Comparison of ENCODE assay signal across 8 cellular contexts in genomic region chr7:103989200-103989784, GRCh38. TPM values are rescaled to one million over a fixed set of nuclear protein-coding genes. Genes with fewer than 3 reads are reported as not detected.
A peak's percentile ranks its signal among the peaks of the same experiment; 100 is the strongest.
DNase-seq lines count a peak whose midpoint lies in the region; ATAC-seq, FAIRE-seq and TF ChIP-seq lines count a peak whose summit lies in the region.

Gene RELN, minus strand, starts transcription at chr7:103989658. Its CDS starts 302 bp downstream, at chr7:103989356.

- H3K27ac ChIP-seq in mesodermal cell (ENCODE audit: low read depth, low read length, severe bottlenecking) (no peak within 1 kb of the TSS), vagina (no peak within 1 kb of the TSS)

- H3K4me3 ChIP-seq in mesodermal cell (ENCODE audit: extremely low read depth, insufficient read depth, low read length, poor library complexity, severe bottlenecking) (peak within 1 kb of the TSS; percentile 39), vagina (peak within 1 kb of the TSS; percentile 44 to 46)

- peaks cover 61% of the 10 kb centered on the region for H3K27me3 Mint-ChIP-seq in activated T-cell treated with anti-CD3 and anti-CD28 coated beads, Interleukin-2, amount 50 U/mL, for 24 hours

- intact Hi-C loops in vagina (cut with DNase I), result no loop called here

- H3K4me3 Mint-ChIP-seq in activated T-cell treated with anti-CD3 and anti-CD28 coated beads, Interleukin-2, amount 50 U/mL, for 24 hours, result peak within 1 kb of the TSS; percentile 52

- TF ChIP-seq CTCF in vagina (IDR thresholded peaks at IDR 0.05), result no peak
- TF ChIP-seq CTCF in D721Med (IDR thresholded peaks at IDR 0.05; ENCODE audit: insufficient read depth, missing control alignments), result no peak

- peaks cover 14% of the 10 kb centered on the region for H3K4me1 Mint-ChIP-seq in activated T-cell treated with anti-CD3 and anti-CD28 coated beads, Interleukin-2, amount 50 U/mL, for 24 hours (ENCODE audit: low read depth)

- no peaks in the 10 kb centered on the region for H3K9me3 Mint-ChIP-seq in activated T-cell treated with anti-CD3 and anti-CD28 coated beads, Interleukin-2, amount 50 U/mL, for 24 hours

- H3K36me3 Mint-ChIP-seq in activated T-cell treated with anti-CD3 and anti-CD28 coated beads, Interleukin-2, amount 50 U/mL, for 24 hours (ENCODE audit: low read depth), result no peaks in the 10 kb centered on the region

- H3K36me3 ChIP-seq in mesodermal cell (ENCODE audit: control insufficient read depth, insufficient read depth, low read length) (no peaks in the 10 kb centered on the region), vagina (no peaks in the 10 kb centered on the region)

- no peak for ATAC-seq in GM19328 (IDR thresholded peaks at IDR 0.05; ENCODE audit: unreplicated experiment)

- FAIRE-seq in D721Med (lab: Jason Lieb, UNC), result no peak

- peak; percentile 34 for DNase-seq in activated T-cell treated with anti-CD3 and anti-CD28 coated beads, Interleukin-2, amount 50 U/mL, for 24 hours
- DNase-seq in activated T-cell treated with anti-CD3 and anti-CD28 coated beads for 4 hours (no peak), NCI-H345 (lab: John Stamatoyannopoulos, UW) (peak; percentile 79), dermis blood vessel endothelial cell (peak; percentile 64), vagina (ENCODE audit: extremely low spot score in 2 of 2) (no peak), D721Med (ENCODE audit: insufficient read length, low spot score) (no peak)

- H3K4me1 ChIP-seq in mesodermal cell (ENCODE audit: control insufficient read depth, insufficient read depth, low read length, poor library complexity, severe bottlenecking) (peaks cover 6% of the 10 kb centered on the region), vagina (peaks cover 10% of the 10 kb centered on the region)

- H3K27me3 ChIP-seq in vagina, result no peaks in the 10 kb centered on the region

- WGBS in mesodermal cell (ENCODE audit: insufficient coverage in 2 of 2), 2 experiments, result 0% methylated on average over 35 to 63 of the region's 89 CpGs

- H3K9me3 ChIP-seq in mesodermal cell (ENCODE audit: control insufficient read depth, low read length) (no peaks in the 10 kb centered on the region), vagina (no peaks in the 10 kb centered on the region)

- no peak within 1 kb of the TSS for H3K27ac Mint-ChIP-seq in activated T-cell treated with anti-CD3 and anti-CD28 coated beads, Interleukin-2, amount 50 U/mL, for 24 hours

- no peak for TF ChIP-seq POLR2A in vagina (IDR thresholded peaks at IDR 0.05)

RNA-seq across cellular contexts. Expression of gene RELN, which starts in this region (rescaled TPM):
- 412 and 787 TPM in 2 replicates for total RNA-seq in dermis blood vessel endothelial cell
- 15.8 TPM for polyA plus RNA-seq in mesodermal cell (2013, experiment 1 of 2)
- 18.8 TPM for polyA plus RNA-seq in mesodermal cell (2013, experiment 2 of 2)
- 7.4 TPM for total RNA-seq in vagina

Comparison
In these comparisons a context has a peak if more than half of its experiments do, and no peak if none do; other contexts are left out.
1. RNA of gene RELN (total RNA-seq): 412 to 787 TPM in dermis blood vessel endothelial cell; 7.4 TPM in vagina (single experiment); every median in the first group is over 10 times any median in the second.
2. DNase-seq: peak in activated T-cell treated with anti-CD3 and anti-CD28 coated beads, Interleukin-2, amount 50 U/mL, for 24 hours (single experiment), NCI-H345 (single experiment) and dermis blood vessel endothelial cell (single experiment); none in activated T-cell treated with anti-CD3 and anti-CD28 coated beads for 4 hours (single experiment), vagina (0 of 2) and D721Med (single experiment).